ENCODE assay signal across 8 cellular contexts in the genomic region with DNA sequence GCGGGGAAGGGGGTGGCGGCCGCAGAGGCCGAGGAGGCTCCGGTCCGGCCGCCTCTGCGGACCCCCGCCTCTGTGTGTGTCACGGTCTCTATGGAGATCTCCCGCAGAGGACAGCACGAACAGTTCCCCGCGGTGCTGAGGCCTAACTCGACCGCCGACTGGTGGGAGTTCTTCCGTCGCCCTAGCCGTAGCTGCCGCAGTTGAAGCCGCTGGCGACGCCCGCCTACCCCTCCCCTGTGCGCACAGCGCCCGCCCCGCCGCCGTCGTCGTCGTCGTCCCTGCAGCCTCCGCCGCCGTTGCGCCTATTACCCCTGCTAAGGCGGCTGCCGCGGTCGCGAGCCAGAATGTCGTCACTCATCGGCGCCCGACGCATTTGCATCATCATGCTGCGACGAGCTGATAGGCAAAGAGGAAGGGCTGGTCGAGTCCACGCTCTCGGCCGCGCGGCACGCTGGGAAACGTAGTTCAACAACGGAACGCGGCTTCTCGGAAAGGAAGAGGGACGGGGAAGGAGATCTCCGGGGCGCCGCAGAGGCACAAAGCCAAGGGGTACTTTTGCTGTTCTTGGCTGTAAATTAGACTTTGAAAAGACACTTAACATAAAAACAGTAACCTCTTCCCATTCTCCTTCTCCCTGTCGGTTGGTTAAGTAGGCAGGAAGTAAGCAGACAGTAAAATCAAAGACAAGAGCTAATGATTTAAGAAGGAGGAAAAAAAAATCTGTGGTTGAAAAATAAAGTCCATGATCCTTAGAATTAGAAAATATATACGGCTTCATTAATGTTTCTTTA. TPM values are rescaled to one million over a fixed set of nuclear protein-coding genes. Genes with fewer than 3 reads are reported as not detected.
DNase-seq lines count a peak whose midpoint lies in the region; ATAC-seq and TF ChIP-seq lines count a peak whose summit lies in the region.

A gene (minus strand): TSS at position 346 of the 791 bp plus-strand sequence. CDS start 538 bp downstream, outside the sequence.

- peaks cover 13% of the 10 kb centered on the region for H3K4me1 ChIP-seq in testis

- H3K27ac ChIP-seq in testis: peak within 1 kb of the TSS; percentile 97 to 98

- intact Hi-C loops in testis (cut with DNase I; ENCODE audit: low total_unique reads): no loop called here

- TF ChIP-seq CTCF in GM10248 (IDR thresholded peaks at IDR 0.05; ENCODE audit: control extremely low read depth, extremely low read depth, low read depth, missing control alignments) (no peak), omental fat pad (IDR thresholded peaks at IDR 0.05) (no peak), testis (IDR thresholded peaks at IDR 0.05) (peak in 2 of 3 experiments; percentile 8 to 29)

- POLR2A ChIA-PET in GM10248 (lab: Yijun Ruan, JAX): no interaction called here

- ATAC-seq in HG02623 (IDR thresholded peaks at IDR 0.05; ENCODE audit: unreplicated experiment) (peak; percentile 57), omental fat pad (ENCODE audit: low FRiP score) (peak; percentile 83)

- DNase-seq in GM10248 (ENCODE audit: extremely low spot score) (peak; percentile 95), NCI-H1105 (lab: John Stamatoyannopoulos, UW) (peak; percentile 97), SKM-1 treated with dmso at 0.1 percent for 144 hours (lab: John Stamatoyannopoulos, UW; ENCODE audit: unreplicated experiment) (peak; percentile 95), glomerular visceral epithelial cell (ENCODE audit: extremely low spot score) (peak; percentile 99), omental fat pad (ENCODE audit: low spot score) (peak; percentile 99), testis (peak; percentile 99)

- H3K36me3 ChIP-seq in testis (ENCODE audit: low read depth, missing control alignments): no peaks in the 10 kb centered on the region

- peak; percentile 61 for TF ChIP-seq POLR2A in testis (IDR thresholded peaks at IDR 0.05)

- peak within 1 kb of the TSS; percentile 97 for H3K27ac Mint-ChIP-seq in activated naive CD8-positive, alpha-beta T cell

- CTCF ChIA-PET in GM10248 (lab: Yijun Ruan, JAX): interaction anchor here (1.1 to 3.5 kb wide), 3 partner anchors 9 to 98 kb away, joined by 3 to 13 read pairs (median 7); no protein-coding TSS in a partner anchor

- no peaks in the 10 kb centered on the region for H3K27me3 ChIP-seq in testis

- no peaks in the 10 kb centered on the region for H3K27me3 Mint-ChIP-seq in activated naive CD8-positive, alpha-beta T cell

- H3K4me3 Mint-ChIP-seq in activated naive CD8-positive, alpha-beta T cell: peak within 1 kb of the TSS; percentile 92

- H3K4me1 Mint-ChIP-seq in activated naive CD8-positive, alpha-beta T cell (ENCODE audit: low read depth): peaks cover 34% of the 10 kb centered on the region

- whole genome bisulfite sequencing in testis, 2 donors: 0% methylated on average over 27 to 69 of the region's 69 CpGs

- H3K36me3 Mint-ChIP-seq in activated naive CD8-positive, alpha-beta T cell: peaks cover 11% of the 10 kb centered on the region

- H3K4me3 ChIP-seq in testis: peak within 1 kb of the TSS; percentile 87 to 91

- H3K9me3 Mint-ChIP-seq in activated naive CD8-positive, alpha-beta T cell (ENCODE audit: low read depth): no peaks in the 10 kb centered on the region

- H3K9me3 ChIP-seq in testis: no peaks in the 10 kb centered on the region

RNA-seq across cellular contexts. Expression of the gene that starts here (rescaled TPM):
- total RNA-seq in omental fat pad (10 to 100 TPM; 32.7 to 80.6 (median 44.0) TPM), testis (10 to 100 TPM; 63.2 to 64.1 TPM)
- 62.5 TPM for polyA plus RNA-seq in testis (ENCODE audit: insufficient read depth, low read depth, low replicate concordance)

Comparison
In these comparisons a context has a peak if more than half of its experiments do, and no peak if none do; other contexts are left out.
1. Peak in every context shown above with its lines: DNase-seq, ATAC-seq, H3K4me3 ChIP-seq and H3K27ac ChIP-seq.
2. CTCF ChIP-seq: peak in testis (2 of 3); none in GM10248 (single experiment) and omental fat pad (0 of 3).